ENCODE assay signal across 9 cellular contexts in the genomic region with DNA sequence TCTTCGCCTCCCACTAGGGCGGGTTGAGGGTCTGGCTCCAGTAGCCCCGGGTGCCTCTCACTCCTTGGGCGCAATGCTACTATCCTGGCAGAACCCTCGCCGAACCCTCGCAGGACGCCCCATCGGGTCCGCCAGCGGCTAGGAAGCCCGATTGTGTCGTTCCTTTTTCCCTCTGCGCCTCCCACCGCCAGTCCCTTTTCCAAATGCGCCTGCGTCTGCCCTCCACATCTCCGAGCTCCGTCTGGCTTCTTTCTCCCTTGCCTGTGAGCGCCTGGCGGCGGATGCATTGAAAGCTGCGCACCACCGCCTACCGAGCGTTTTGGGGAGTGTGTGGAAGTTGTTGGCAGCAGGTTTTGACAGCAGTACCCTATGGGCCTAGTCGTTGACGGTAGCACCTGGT. TPM values are rescaled to one million over a fixed set of nuclear protein-coding genes. Genes with fewer than 3 reads are reported as not detected.
DNase-seq lines count a peak whose midpoint lies in the region; ATAC-seq, FAIRE-seq and TF ChIP-seq lines count a peak whose summit lies in the region.
"Had no signal": no experiment of that assay in that cellular context is flagged by ENCODE, and none has a peak within 500 bp of the region (broad histone marks: within the 10 kb centered on the region; RNA-seq: fewer than 3 reads in every experiment).

No MANE protein-coding gene starts in this region.

- H3K4me1 Mint-ChIP-seq in activated CD8-positive, alpha-beta T cell treated with anti-CD3 and anti-CD28 coated beads for 36 hours (ENCODE audit: low read depth), result peaks cover 13% of the 10 kb centered on the region
- H3K4me1 Mint-ChIP-seq in activated CD8-positive, alpha-beta T cell treated with anti-CD3 and anti-CD28 coated beads, Interleukin-2, amount 10 ng/mL, durations not matched to agents 7 days and 5 days (ENCODE audit: low read depth), result no peaks in the 10 kb centered on the region
- H3K4me1 Mint-ChIP-seq: activated naive CD4-positive, alpha-beta T cell treated with anti-CD3 and anti-CD28 coated beads, Interleukin-2, amount 50 U/mL, for 24 hours had no signal

- no peaks in the 10 kb centered on the region for H3K36me3 Mint-ChIP-seq in activated CD8-positive, alpha-beta T cell treated with anti-CD3 and anti-CD28 coated beads for 36 hours (ENCODE audit: low read depth)
- no peaks in the 10 kb centered on the region for H3K36me3 Mint-ChIP-seq in activated CD8-positive, alpha-beta T cell treated with anti-CD3 and anti-CD28 coated beads, Interleukin-2, amount 10 ng/mL, durations not matched to agents 7 days and 5 days (ENCODE audit: low read depth)
- H3K36me3 Mint-ChIP-seq: activated naive CD4-positive, alpha-beta T cell treated with anti-CD3 and anti-CD28 coated beads, Interleukin-2, amount 50 U/mL, for 24 hours had no signal

- no peaks in the 10 kb centered on the region for H3K9me3 Mint-ChIP-seq in activated CD8-positive, alpha-beta T cell treated with anti-CD3 and anti-CD28 coated beads for 36 hours
- no peaks in the 10 kb centered on the region for H3K9me3 Mint-ChIP-seq in activated CD8-positive, alpha-beta T cell treated with anti-CD3 and anti-CD28 coated beads, Interleukin-2, amount 10 ng/mL, durations not matched to agents 7 days and 5 days (ENCODE audit: insufficient read depth)
- H3K9me3 Mint-ChIP-seq: activated naive CD4-positive, alpha-beta T cell treated with anti-CD3 and anti-CD28 coated beads, Interleukin-2, amount 50 U/mL, for 24 hours had no signal

- intact Hi-C loops in activated CD8-positive, alpha-beta T cell treated with anti-CD3 and anti-CD28 coated beads for 36 hours (cut with micrococcal nuclease), result no loop called here

- H3K27me3 Mint-ChIP-seq in activated CD8-positive, alpha-beta T cell treated with anti-CD3 and anti-CD28 coated beads for 36 hours, result peaks cover 25% of the 10 kb centered on the region
- H3K27me3 Mint-ChIP-seq in activated CD8-positive, alpha-beta T cell treated with anti-CD3 and anti-CD28 coated beads, Interleukin-2, amount 10 ng/mL, durations not matched to agents 7 days and 5 days (ENCODE audit: low read depth), result peaks cover 21% of the 10 kb centered on the region

- POLR2A ChIA-PET in activated CD8-positive, alpha-beta T cell treated with anti-CD3 and anti-CD28 coated beads for 36 hours (lab: Charles Lee), result no interaction called here
- POLR2A ChIA-PET in activated CD8-positive, alpha-beta T cell treated with anti-CD3 and anti-CD28 coated beads, Interleukin-2, amount 10 ng/mL, durations not matched to agents 7 days and 5 days (lab: Charles Lee), result no interaction called here

- H3K4me3 ChIP-seq in coronary artery, result peak overlapping the region; percentile 61

- ATAC-seq in HG03045 (IDR thresholded peaks at IDR 0.05; ENCODE audit: unreplicated experiment) (no peak), GM21825 (IDR thresholded peaks at IDR 0.05; ENCODE audit: unreplicated experiment) (no peak)
- no peak for ATAC-seq in activated CD8-positive, alpha-beta T cell treated with anti-CD3 and anti-CD28 coated beads for 36 hours
- no peak for ATAC-seq in activated CD8-positive, alpha-beta T cell treated with anti-CD3 and anti-CD28 coated beads, Interleukin-2, amount 10 ng/mL, durations not matched to agents 7 days and 5 days

- no peak for TF ChIP-seq CTCF in coronary artery (IDR thresholded peaks at IDR 0.05)
- TF ChIP-seq CTCF in activated CD8-positive, alpha-beta T cell treated with anti-CD3 and anti-CD28 coated beads for 36 hours (IDR thresholded peaks at IDR 0.05), result no peak

- no peak overlapping the region for H3K27ac Mint-ChIP-seq in activated CD8-positive, alpha-beta T cell treated with anti-CD3 and anti-CD28 coated beads for 36 hours
- no peak overlapping the region for H3K27ac Mint-ChIP-seq in activated CD8-positive, alpha-beta T cell treated with anti-CD3 and anti-CD28 coated beads, Interleukin-2, amount 10 ng/mL, durations not matched to agents 7 days and 5 days
- H3K27ac Mint-ChIP-seq: activated naive CD4-positive, alpha-beta T cell treated with anti-CD3 and anti-CD28 coated beads, Interleukin-2, amount 50 U/mL, for 24 hours had no signal

- no peak for FAIRE-seq in HTR-8/SVneo (lab: Jason Lieb, UNC)

- peak overlapping the region in 1 of 2 donors; percentile 14 for H3K27ac ChIP-seq in coronary artery

- no peak overlapping the region for H3K4me3 Mint-ChIP-seq in activated CD8-positive, alpha-beta T cell treated with anti-CD3 and anti-CD28 coated beads for 36 hours
- no peak overlapping the region for H3K4me3 Mint-ChIP-seq in activated CD8-positive, alpha-beta T cell treated with anti-CD3 and anti-CD28 coated beads, Interleukin-2, amount 10 ng/mL, durations not matched to agents 7 days and 5 days
- H3K4me3 Mint-ChIP-seq: activated naive CD4-positive, alpha-beta T cell treated with anti-CD3 and anti-CD28 coated beads, Interleukin-2, amount 50 U/mL, for 24 hours had no signal

- CTCF ChIA-PET in activated CD8-positive, alpha-beta T cell treated with anti-CD3 and anti-CD28 coated beads for 36 hours (lab: Charles Lee), result no interaction called here
- CTCF ChIA-PET in activated CD8-positive, alpha-beta T cell treated with anti-CD3 and anti-CD28 coated beads, Interleukin-2, amount 10 ng/mL, durations not matched to agents 7 days and 5 days (lab: Charles Lee), result no interaction called here

- DNase-seq in HTR-8/SVneo (ENCODE audit: insufficient read length, low spot score) (peak; percentile 45), coronary artery (ENCODE audit: low spot score) (peak; percentile 78), islet precursor cell (peak; percentile 89), smooth muscle cell of the brain vasculature (ENCODE audit: low read depth, low spot score) (peak; percentile 26)
- DNase-seq in activated CD8-positive, alpha-beta T cell treated with anti-CD3 and anti-CD28 coated beads for 36 hours, result no peak
- no peak for DNase-seq in activated CD8-positive, alpha-beta T cell treated with anti-CD3 and anti-CD28 coated beads, Interleukin-2, amount 10 ng/mL, durations not matched to agents 7 days and 5 days

RNA-seq across cellular contexts. Expression of a gene that starts 1.0 kb away (rescaled TPM):
- under 1 TPM; 0.18 to 0.20 TPM for total RNA-seq in activated CD8-positive, alpha-beta T cell treated with anti-CD3 and anti-CD28 coated beads for 36 hours
- not detected for total RNA-seq in activated CD8-positive, alpha-beta T cell treated with anti-CD3 and anti-CD28 coated beads, Interleukin-2, amount 10 ng/mL, durations not matched to agents 7 days and 5 days

Comparison
In these comparisons a context has a peak if more than half of its experiments do, and no peak if none do; other contexts are left out.
1. DNase-seq: peak in HTR-8/SVneo (single experiment), coronary artery (single experiment), islet precursor cell (single experiment) and smooth muscle cell of the brain vasculature (single experiment); none in activated CD8-positive, alpha-beta T cell treated with anti-CD3 and anti-CD28 coated beads for 36 hours (single experiment) and activated CD8-positive, alpha-beta T cell treated with anti-CD3 and anti-CD28 coated beads, Interleukin-2, amount 10 ng/mL, durations not matched to agents 7 days and 5 days (single experiment).